In the genomic region with DNA sequence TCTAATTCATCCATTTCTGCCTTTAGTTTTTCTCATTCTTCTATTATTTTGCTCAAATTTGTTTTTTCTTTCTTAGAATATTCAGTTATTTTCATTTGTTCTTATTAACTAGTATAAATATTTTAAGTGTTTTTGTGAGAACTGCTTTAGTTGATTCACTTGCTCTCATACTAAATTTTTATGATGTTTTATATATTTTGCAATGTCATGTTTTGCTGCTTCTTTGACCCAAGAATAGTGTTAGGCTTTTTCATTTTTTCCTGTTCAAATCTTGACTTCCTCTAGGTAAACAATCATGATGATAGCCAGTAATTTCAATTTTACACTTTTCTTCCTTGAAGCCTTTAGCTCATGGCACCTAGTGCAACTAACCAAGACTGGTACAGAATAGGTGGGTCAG, we compare ENCODE assay signal across 33 cellular contexts.
"Had no signal": no experiment of that assay in that cellular context is flagged by ENCODE, and none has a peak within 500 bp of the region (broad histone marks: within the 10 kb centered on the region; RNA-seq: fewer than 3 reads in every experiment).

No MANE protein-coding gene starts in this region.

- H3K27me3 Mint-ChIP-seq: activated B cell treated with CpG ODN at 0.5 μM for 24 hours; activated CD4-positive, alpha-beta memory T cell treated with anti-CD3 and anti-CD28 coated beads, Interleukin-2, amount 10 ng/mL, durations not matched to agents 7 days and 5 days; activated naive CD4-positive, alpha-beta T cell treated with anti-CD3 and anti-CD28 coated beads, Interleukin-2, amount 10 ng/mL, durations not matched to agents 7 days and 5 days; activated naive CD8-positive, alpha-beta T cell treated with anti-CD3 and anti-CD28 coated beads, Interleukin-2, amount 10 ng/mL, durations not matched to agents 7 days and 5 days; activated T-cell treated with anti-CD3 and anti-CD28 coated beads, Interleukin-2, amount 50 U/mL, for 24 hours; central memory CD8-positive, alpha-beta T cell; effector memory CD8-positive, alpha-beta T cell; T-helper 17 cell had no signal

- H3K27ac Mint-ChIP-seq: activated CD4-positive, alpha-beta memory T cell treated with anti-CD3 and anti-CD28 coated beads, Interleukin-2, amount 10 ng/mL, durations not matched to agents 7 days and 5 days; activated naive CD4-positive, alpha-beta T cell treated with anti-CD3 and anti-CD28 coated beads, Interleukin-2, amount 10 ng/mL, durations not matched to agents 7 days and 5 days; activated naive CD4-positive, alpha-beta T cell treated with anti-CD3 and anti-CD28 coated beads, Interleukin-2, amount 50 U/mL, for 72 hours; activated naive CD8-positive, alpha-beta T cell treated with anti-CD3 and anti-CD28 coated beads, Interleukin-2, amount 10 ng/mL, durations not matched to agents 7 days and 5 days; activated T-cell treated with anti-CD3 and anti-CD28 coated beads, Interleukin-2, amount 50 U/mL, for 24 hours; activated T-cell treated with anti-CD3 and anti-CD28 coated beads, Interleukin-2, amount 50 U/mL, for 72 hours; effector memory CD8-positive, alpha-beta T cell; T-helper 17 cell; T-helper 2 cell treated with Interferon-gamma antibody and Interleukin-4, amounts not matched to agents 5 μg/mL and 100 μg/mL, for 36 hours had no signal

- ATAC-seq: activated CD4-positive, CD25-positive, alpha-beta regulatory T cell treated with anti-CD3 and anti-CD28 coated beads, Interleukin-2, amount 50 U/mL, for 24 hours; activated naive CD4-positive, alpha-beta T cell treated with anti-CD3 and anti-CD28 coated beads, Interleukin-2, amount 50 U/mL, for 72 hours; activated T-cell treated with anti-CD3 and anti-CD28 coated beads, Interleukin-2, amount 50 U/mL, for 72 hours; effector memory CD8-positive, alpha-beta T cell; T-helper 17 cell had no signal

- H3K9me3 Mint-ChIP-seq: activated B cell treated with CpG ODN at 0.5 μM for 24 hours; activated CD4-positive, alpha-beta memory T cell treated with anti-CD3 and anti-CD28 coated beads, Interleukin-2, amount 10 ng/mL, durations not matched to agents 7 days and 5 days; activated naive CD4-positive, alpha-beta T cell treated with anti-CD3 and anti-CD28 coated beads, Interleukin-2, amount 10 ng/mL, durations not matched to agents 7 days and 5 days; activated naive CD4-positive, alpha-beta T cell treated with anti-CD3 and anti-CD28 coated beads, Interleukin-2, amount 50 U/mL, for 72 hours; activated T-cell treated with anti-CD3 and anti-CD28 coated beads, Interleukin-2, amount 50 U/mL, for 24 hours; activated T-cell treated with anti-CD3 and anti-CD28 coated beads, Interleukin-2, amount 50 U/mL, for 72 hours; central memory CD8-positive, alpha-beta T cell; effector memory CD8-positive, alpha-beta T cell; T-helper 2 cell treated with Interferon-gamma antibody and Interleukin-4, amounts not matched to agents 5 μg/mL and 100 μg/mL, for 36 hours had no signal

- DNase-seq: activated B cell treated with CpG ODN at 0.5 μM for 24 hours; activated CD4-positive, alpha-beta memory T cell treated with anti-CD3 and anti-CD28 coated beads, Interleukin-2, amount 10 ng/mL, durations not matched to agents 7 days and 5 days; activated CD4-positive, alpha-beta T cell treated with anti-CD3 and anti-CD28 coated beads for 48 hours; activated CD4-positive, alpha-beta T cell treated with anti-CD3 and anti-CD28 coated beads, Interleukin-2, amount 50 U/mL, for 1 hour; activated CD8-positive, alpha-beta memory T cell treated with anti-CD3 and anti-CD28 coated beads, Interleukin-2, amount 50 U/mL, for 48 hours; activated gamma-delta T cell; activated naive CD4-positive, alpha-beta T cell; activated naive CD4-positive, alpha-beta T cell treated with anti-CD3 and anti-CD28 coated beads, Interleukin-2, amount 10 ng/mL, durations not matched to agents 7 days and 5 days; activated naive CD8-positive, alpha-beta T cell treated with anti-CD3 and anti-CD28 coated beads, Interleukin-2, amount 10 ng/mL, durations not matched to agents 7 days and 5 days; activated T-cell treated with anti-CD3 and anti-CD28 coated beads for 4 hours; activated T-cell treated with anti-CD3 and anti-CD28 coated beads, Interleukin-2, amount 50 U/mL, for 24 hours; activated T-cell treated with anti-CD3 and anti-CD28 coated beads, Interleukin-2, amount 50 U/mL, for 72 hours; anterior cingulate cortex; brain microvascular endothelial cell; cortex of kidney; dermis blood vessel endothelial cell; effector CD4-positive, alpha-beta T cell; effector memory CD8-positive, alpha-beta T cell; esophagus squamous epithelium; foreskin fibroblast; head of caudate nucleus; T-helper 1 cell; T-helper 17 cell; T1000; WERI-Rb-1 had no signal

- FAIRE-seq: astrocyte, bronchial epithelial cell, colon, endothelial cell of umbilical vein had no signal

- H3K4me1 Mint-ChIP-seq: activated B cell treated with CpG ODN at 0.5 μM for 24 hours; activated CD4-positive, alpha-beta memory T cell treated with anti-CD3 and anti-CD28 coated beads, Interleukin-2, amount 10 ng/mL, durations not matched to agents 7 days and 5 days; activated naive CD4-positive, alpha-beta T cell treated with anti-CD3 and anti-CD28 coated beads, Interleukin-2, amount 10 ng/mL, durations not matched to agents 7 days and 5 days; activated naive CD8-positive, alpha-beta T cell treated with anti-CD3 and anti-CD28 coated beads, Interleukin-2, amount 10 ng/mL, durations not matched to agents 7 days and 5 days had no signal

- H3K4me3 Mint-ChIP-seq: activated B cell treated with CpG ODN at 0.5 μM for 24 hours; activated CD4-positive, alpha-beta memory T cell treated with anti-CD3 and anti-CD28 coated beads, Interleukin-2, amount 10 ng/mL, durations not matched to agents 7 days and 5 days; activated naive CD4-positive, alpha-beta T cell treated with anti-CD3 and anti-CD28 coated beads, Interleukin-2, amount 10 ng/mL, durations not matched to agents 7 days and 5 days; activated naive CD8-positive, alpha-beta T cell treated with anti-CD3 and anti-CD28 coated beads, Interleukin-2, amount 10 ng/mL, durations not matched to agents 7 days and 5 days; activated T-cell treated with anti-CD3 and anti-CD28 coated beads, Interleukin-2, amount 50 U/mL, for 24 hours; activated T-cell treated with anti-CD3 and anti-CD28 coated beads, Interleukin-2, amount 50 U/mL, for 72 hours; central memory CD8-positive, alpha-beta T cell; effector memory CD8-positive, alpha-beta T cell; T-helper 17 cell; T-helper 2 cell treated with Interferon-gamma antibody and Interleukin-4, amounts not matched to agents 5 μg/mL and 100 μg/mL, for 36 hours had no signal
